ENCODE assay signal across 1 cellular context in genomic region chr1:9942399-9942938, GRCh38.
A peak's percentile ranks its signal among the peaks of the same experiment; 100 is the strongest.
TF ChIP-seq lines count a peak whose summit lies in the region.

No MANE protein-coding gene starts in this region.

TF ChIP-seq in K562, 482 proteins besides CTCF, POLR2A, EP300 and RAD21 (continued from another document):
- TF ChIP-seq MNT (conservative IDR thresholded peaks at IDR 0.05) (no peak), RCOR1 (IDR thresholded peaks at IDR 0.05; ENCODE audit: borderline replicate concordance in 1 of 2, low read depth in 2 of 2, low read length in 2 of 2) (peak in 1 of 2 experiments; percentile 40; a peak in 1 of 4 replicates), TCF15 (CRISPR knock-in tag; IDR thresholded peaks at IDR 0.05) (no peak), ARNT (IDR thresholded peaks at IDR 0.05) (peak in 1 of 2 experiments; percentile 62; a peak in 2 of 4 replicates), NEUROD1 (IDR thresholded peaks at IDR 0.05; ENCODE audit: borderline replicate concordance, low read depth, low read length, partially characterized antibody) (peak; percentile 15), XRCC4 (IDR thresholded peaks at IDR 0.05; ENCODE audit: extremely low read depth, insufficient read depth, insufficient read length) (no peak), BRD4 (IDR thresholded peaks at IDR 0.05) (0 out of 2 replicates have a peak, but pooled peaks have one; percentile 1), CGGBP1 (CRISPR knock-in tag; IDR thresholded peaks at IDR 0.05) (0 out of 2 replicates have a peak, but pooled peaks have one; percentile 59), POLR2AphosphoS2 (IDR thresholded peaks at IDR 0.05; ENCODE audit: low read length) (no peak), TGIF2 (CRISPR knock-in tag; IDR thresholded peaks at IDR 0.05) (no peak), PHB (CRISPR knock-in tag; IDR thresholded peaks at IDR 0.05) (no peak), ZNF699 (CRISPR knock-in tag; IDR thresholded peaks at IDR 0.05; ENCODE audit: insufficient replicate concordance) (no peak), HNRNPUL1 (IDR thresholded peaks at IDR 0.05; ENCODE audit: low read length) (no peak), USF2 (CRISPR knock-in tag; IDR thresholded peaks at IDR 0.05) (no peak), SMAD3 (CRISPR knock-in tag; conservative IDR thresholded peaks at IDR 0.05) (no peak), HMBOX1 (IDR thresholded peaks at IDR 0.05) (peak; percentile 86), SMAD1 (IDR thresholded peaks at IDR 0.05; ENCODE audit: low read depth, low read length, partially characterized antibody) (no peak), SRSF3 (IDR thresholded peaks at IDR 0.05; ENCODE audit: insufficient read depth, low read length) (no peak), ZKSCAN8 (CRISPR knock-in tag; IDR thresholded peaks at IDR 0.05) (0 out of 2 replicates have a peak, but pooled peaks have one; percentile 13), HDAC2 (IDR thresholded peaks at IDR 0.05) (no peak), NBN (IDR thresholded peaks at IDR 0.05; ENCODE audit: low read depth) (0 out of 2 replicates have a peak, but pooled peaks have one; percentile 16), PHF20 (IDR thresholded peaks at IDR 0.05; ENCODE audit: partially characterized antibody) (no peak), ATF3 (IDR thresholded peaks at IDR 0.05) (no peak), ATF3 (CRISPR knock-in tag; conservative IDR thresholded peaks at IDR 0.05) (0 out of 2 replicates have a peak, but pooled peaks have one; percentile 2), DPF2 (IDR thresholded peaks at IDR 0.05) (0 out of 2 replicates have a peak, but pooled peaks have one; percentile 12), AFF1 (IDR thresholded peaks at IDR 0.05; ENCODE audit: low read depth in 1 of 2, partially characterized antibody in 2 of 2) (no peak), ZBTB43 (CRISPR knock-in tag; IDR thresholded peaks at IDR 0.05) (no peak), SIN3A (IDR thresholded peaks at IDR 0.05; ENCODE audit: borderline replicate concordance in 2 of 2, control insufficient read depth in 1 of 2, low read depth in 2 of 2, low read length in 2 of 2) (0 out of 4 replicates have a peak, but pooled peaks of 1 of the 2 experiments have one; percentile 11), SMC3 (conservative IDR thresholded peaks at IDR 0.05; ENCODE audit: insufficient read depth, low read depth, low read length) (peak; percentile 61), GTF2B (IDR thresholded peaks at IDR 0.05; ENCODE audit: extremely low read depth, insufficient read length) (no peak), ZBTB12 (CRISPR knock-in tag; IDR thresholded peaks at IDR 0.05) (no peak), ZNF583 (CRISPR knock-in tag; IDR thresholded peaks at IDR 0.05) (no peak), PRDM10 (IDR thresholded peaks at IDR 0.05; ENCODE audit: partially characterized antibody) (no peak), THAP7 (CRISPR knock-in tag; IDR thresholded peaks at IDR 0.05) (no peak)
